Comparison of ENCODE assay signal across 8 cellular contexts in genomic region chr15:40320931-40321371, GRCh38. TPM values are rescaled to one million over a fixed set of nuclear protein-coding genes. Genes with fewer than 3 reads are reported as not detected.
DNase-seq lines count a peak whose midpoint lies in the region; ATAC-seq and TF ChIP-seq lines count a peak whose summit lies in the region.

No MANE protein-coding gene starts in this region.

- no peaks in the 10 kb centered on the region for H3K36me3 Mint-ChIP-seq in CD8-positive, alpha-beta memory T cell
- H3K36me3 Mint-ChIP-seq in nephron (ENCODE audit: low read depth), result peaks cover 5% of the 10 kb centered on the region

- H3K4me3 ChIP-seq in CD8-positive, alpha-beta memory T cell (ENCODE audit: low read length), result no peak overlapping the region
- H3K4me3 ChIP-seq in esophagus muscularis mucosa, result no peak overlapping the region

- no peaks in the 10 kb centered on the region for H3K9me3 ChIP-seq in CD8-positive, alpha-beta memory T cell (ENCODE audit: low read length)
- H3K9me3 ChIP-seq in esophagus muscularis mucosa, result no peaks in the 10 kb centered on the region

- TF ChIP-seq EP300 in esophagus muscularis mucosa (IDR thresholded peaks at IDR 0.05), result no peak

- ATAC-seq in GM19452 (IDR thresholded peaks at IDR 0.05; ENCODE audit: unreplicated experiment) (no peak), GM19467 (IDR thresholded peaks at IDR 0.05; ENCODE audit: unreplicated experiment) (no peak)

- H3K4me1 Mint-ChIP-seq in CD8-positive, alpha-beta memory T cell, result peaks cover 22 to 34% (median 26%) of the 10 kb centered on the region in 3 donors
- peaks cover 29% of the 10 kb centered on the region for H3K4me1 Mint-ChIP-seq in nephron

- intact Hi-C loops in esophagus muscularis mucosa (cut with DNase I), result loop anchor here (2.0 to 5.0 kb wide), 2 partner anchors 46 to 102 kb away; no protein-coding TSS in a partner anchor

- H3K27ac ChIP-seq in CD8-positive, alpha-beta memory T cell (ENCODE audit: low read depth, low read length), result no peak overlapping the region
- H3K27ac ChIP-seq in esophagus muscularis mucosa (replicated peaks in 1 of 4), result peak overlapping the region; percentile 86 to 98 (median 96)

- WGBS in esophagus muscularis mucosa, result 2% methylated on average over 2 of the region's 2 CpGs

- H3K27me3 ChIP-seq in CD8-positive, alpha-beta memory T cell (ENCODE audit: insufficient read depth, low read length, poor library complexity, severe bottlenecking), result no peaks in the 10 kb centered on the region
- no peaks in the 10 kb centered on the region for H3K27me3 ChIP-seq in esophagus muscularis mucosa

- CTCF ChIA-PET in CD8-positive, alpha-beta memory T cell (lab: Charles Lee), result interaction anchor here (0.9 to 7.7 kb wide), 16 partner anchors 11 to 101 kb away, joined by 3 to 121 read pairs (median 6); partner anchors contain the start of genes ANKRD63, CCDC9B, DISP2 and IVD

- H3K4me3 Mint-ChIP-seq in CD8-positive, alpha-beta memory T cell, result peak overlapping the region in 4 of 7 donors; percentile 11 to 78 (median 22)
- H3K4me3 Mint-ChIP-seq in nephron, result peak overlapping the region; percentile 36 to 70 (median 37)

- DNase-seq in CD8-positive, alpha-beta memory T cell, result peak in 4 of 5 donors; percentile 37 to 70 (median 67)
- DNase-seq in HCEC 1CT, result peak; percentile 59
- peak; percentile 91 for DNase-seq in NCI-H82 (lab: John Stamatoyannopoulos, UW)
- DNase-seq in activated T-cell treated with anti-CD3 and anti-CD28 coated beads for 24 hours (ENCODE audit: low read depth), result peak; percentile 37
- DNase-seq in esophagus muscularis mucosa (ENCODE audit: extremely low spot score), result no peak

- H3K36me3 ChIP-seq in CD8-positive, alpha-beta memory T cell (ENCODE audit: insufficient read depth, low read length), result no peaks in the 10 kb centered on the region
- H3K36me3 ChIP-seq in esophagus muscularis mucosa, result no peaks in the 10 kb centered on the region

- TF ChIP-seq CTCF in esophagus muscularis mucosa (IDR thresholded peaks at IDR 0.05), result peak; percentile 90 to 97 (median 93)
- TF ChIP-seq CTCF in nephron (IDR thresholded peaks at IDR 0.05; ENCODE audit: unreplicated experiment in 3 of 3), result peak; percentile 86 to 91 (median 91)

- H3K4me1 ChIP-seq in CD8-positive, alpha-beta memory T cell (ENCODE audit: insufficient read depth, low read length), result peaks cover 23% of the 10 kb centered on the region
- H3K4me1 ChIP-seq in esophagus muscularis mucosa, result peaks cover 16 to 47% (median 40%) of the 10 kb centered on the region in 4 donors

- peak overlapping the region in 6 of 8 donors; percentile 1 to 86 (median 58) for H3K27ac Mint-ChIP-seq in CD8-positive, alpha-beta memory T cell
- peak overlapping the region in 1 of 3 experiments; percentile 37 for H3K27ac Mint-ChIP-seq in nephron

- no peak for TF ChIP-seq POLR2A in esophagus muscularis mucosa (IDR thresholded peaks at IDR 0.05; ENCODE audit: low read depth)

- peaks cover 0 to 3% of the 10 kb centered on the region in 2 donors for H3K27me3 Mint-ChIP-seq in CD8-positive, alpha-beta memory T cell
- peaks cover 40% of the 10 kb centered on the region for H3K27me3 Mint-ChIP-seq in nephron (ENCODE audit: low read depth)

- POLR2A ChIA-PET in CD8-positive, alpha-beta memory T cell (lab: Charles Lee), result interaction anchor here (1.1 kb wide), 1 partner anchor 17 kb away, joined by 8 read pairs; no protein-coding TSS in a partner anchor

- H3K9me3 Mint-ChIP-seq in CD8-positive, alpha-beta memory T cell, result no peaks in the 10 kb centered on the region
- no peaks in the 10 kb centered on the region for H3K9me3 Mint-ChIP-seq in nephron

RNA-seq across cellular contexts. Expression of gene INAFM2, which starts 2.5 kb away (rescaled TPM):
- 10 to 100 TPM; 13.5 to 15.3 TPM for total RNA-seq in CD8-positive, alpha-beta memory T cell
- 2.7 TPM for polyA plus RNA-seq in CD8-positive, alpha-beta memory T cell
- 10 to 100 TPM; 39.0 to 41.3 (median 40.7) TPM for total RNA-seq in esophagus muscularis mucosa

RNA-seq across cellular contexts. Expression of gene PLCB2, which starts 13.2 kb away (rescaled TPM):
- 10 to 100 TPM; 57.3 to 57.7 TPM for total RNA-seq in CD8-positive, alpha-beta memory T cell
- 34.8 TPM for polyA plus RNA-seq in CD8-positive, alpha-beta memory T cell
- total RNA-seq in esophagus muscularis mucosa, result 10 to 100 TPM in 1 of 4 donors, 1 to 10 TPM in 3; 5.8 to 13.3 (median 9.7) TPM

RNA-seq across cellular contexts. Expression of gene CCDC9B, which starts 19.8 kb away (rescaled TPM):
- total RNA-seq in CD8-positive, alpha-beta memory T cell, result under 1 TPM; 0.39 to 0.47 TPM
- polyA plus RNA-seq in CD8-positive, alpha-beta memory T cell, result 0.08 TPM
- total RNA-seq in esophagus muscularis mucosa, result 10 to 100 TPM; 22.9 to 82.6 (median 56.3) TPM

RNA-seq across cellular contexts. Expression of gene PHGR1, which starts 29.9 kb away (rescaled TPM):
- not detected for total RNA-seq in CD8-positive, alpha-beta memory T cell
- polyA plus RNA-seq in CD8-positive, alpha-beta memory T cell, result not detected
- 1 to 10 TPM in 1 of 4 donors, not detected in 3; 1.8 TPM for total RNA-seq in esophagus muscularis mucosa

RNA-seq across cellular contexts. Expression of gene DISP2, which starts 37.1 kb away (rescaled TPM):
- 1 to 10 TPM in 1 of 2 experiments, under 1 TPM in 1; 0.18 to 1.1 TPM for total RNA-seq in CD8-positive, alpha-beta memory T cell
- polyA plus RNA-seq in CD8-positive, alpha-beta memory T cell, result 1.1 TPM
- total RNA-seq in esophagus muscularis mucosa, result under 1 TPM; 0.13 to 0.42 (median 0.26) TPM

Comparison
In these comparisons a context has a peak if more than half of its experiments do, and no peak if none do; other contexts are left out.
1. RNA of gene PLCB2, which starts 13.2 kb away (total RNA-seq): 57.3 to 57.7 TPM in CD8-positive, alpha-beta memory T cell; 5.8 to 13.3 TPM in esophagus muscularis mucosa; every median in the first group is over 4 times any median in the second.
2. RNA of gene CCDC9B, which starts 19.8 kb away (total RNA-seq): 22.9 to 82.6 TPM in esophagus muscularis mucosa; 0.39 to 0.47 TPM in CD8-positive, alpha-beta memory T cell; every median in the first group is over 10 times any median in the second.